In the genomic region with DNA sequence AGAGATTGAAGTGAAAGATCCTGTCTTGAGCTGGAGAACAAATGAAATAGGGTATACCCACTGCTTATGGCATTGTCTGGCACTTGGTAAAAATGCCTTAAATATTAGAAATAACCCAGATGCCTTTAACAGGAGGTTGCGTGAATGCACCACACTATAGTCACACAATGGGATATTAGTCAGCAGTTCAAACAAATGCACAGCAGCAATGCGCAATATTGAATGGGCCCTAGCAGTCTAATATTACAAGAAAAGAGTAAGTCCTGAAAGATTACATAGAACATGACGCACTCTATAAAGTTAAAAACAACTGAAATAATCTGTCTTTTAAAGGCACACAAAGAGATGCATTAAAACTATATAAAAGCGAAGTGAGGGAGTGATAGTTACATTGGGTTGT, we compare ENCODE assay signal across 1 cellular context.
TF ChIP-seq lines count a peak whose summit lies in the region.

No MANE protein-coding gene starts in this region.

TF ChIP-seq in A549, 52 proteins besides CTCF, POLR2A, EP300 and RAD21 (continued from another document):
- TF ChIP-seq, protein P1, sequence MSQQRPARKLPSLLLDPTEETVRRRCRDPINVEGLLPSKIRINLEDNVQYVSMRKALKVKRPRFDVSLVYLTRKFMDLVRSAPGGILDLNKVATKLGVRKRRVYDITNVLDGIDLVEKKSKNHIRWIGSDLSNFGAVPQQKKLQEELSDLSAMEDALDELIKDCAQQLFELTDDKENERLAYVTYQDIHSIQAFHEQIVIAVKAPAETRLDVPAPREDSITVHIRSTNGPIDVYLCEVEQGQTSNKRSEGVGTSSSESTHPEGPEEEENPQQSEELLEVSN (IDR thresholded peaks at IDR 0.05; ENCODE audit: borderline replicate concordance, low read depth) = no peak
- TF ChIP-seq HOXA7 (CRISPR knock-in tag; IDR thresholded peaks at IDR 0.05) (no peak), FOXS1 (CRISPR knock-in tag; IDR thresholded peaks at IDR 0.05) (no peak), CEBPB (IDR thresholded peaks at IDR 0.05) (peak; percentile 79 to 87), JUNB (IDR thresholded peaks at IDR 0.05) (peak; percentile 88), HOXB5 (CRISPR knock-in tag; IDR thresholded peaks at IDR 0.05) (0 out of 2 replicates have a peak, but pooled peaks have one; percentile 58), HOXB13 (CRISPR knock-in tag; IDR thresholded peaks at IDR 0.05; ENCODE audit: low read depth) (peak; percentile 89; the same call in 1 of the 2 replicates), ESRRA (IDR thresholded peaks at IDR 0.05; ENCODE audit: borderline replicate concordance, low read length) (no peak), TFCP2L1 (CRISPR knock-in tag; IDR thresholded peaks at IDR 0.05) (no peak), SREBF2 (IDR thresholded peaks at IDR 0.05) (no peak), CBX8 (IDR thresholded peaks at IDR 0.05) (no peak), NR3C1 (IDR thresholded peaks at IDR 0.05) (no peak), GATA3 (IDR thresholded peaks at IDR 0.05; ENCODE audit: borderline replicate concordance) (peak; percentile 93), KDM5A (IDR thresholded peaks at IDR 0.05) (no peak), SMC3 (IDR thresholded peaks at IDR 0.05) (no peak), HEYL (CRISPR knock-in tag; IDR thresholded peaks at IDR 0.05) (no peak)
- TF ChIP-seq, protein P2, sequence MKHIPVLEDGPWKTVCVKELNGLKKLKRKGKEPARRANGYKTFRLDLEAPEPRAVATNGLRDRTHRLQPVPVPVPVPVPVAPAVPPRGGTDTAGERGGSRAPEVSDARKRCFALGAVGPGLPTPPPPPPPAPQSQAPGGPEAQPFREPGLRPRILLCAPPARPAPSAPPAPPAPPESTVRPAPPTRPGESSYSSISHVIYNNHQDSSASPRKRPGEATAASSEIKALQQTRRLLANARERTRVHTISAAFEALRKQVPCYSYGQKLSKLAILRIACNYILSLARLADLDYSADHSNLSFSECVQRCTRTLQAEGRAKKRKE (CRISPR knock-in tag; IDR thresholded peaks at IDR 0.05; ENCODE audit: low read depth) = no peak
- TF ChIP-seq, protein P3, sequence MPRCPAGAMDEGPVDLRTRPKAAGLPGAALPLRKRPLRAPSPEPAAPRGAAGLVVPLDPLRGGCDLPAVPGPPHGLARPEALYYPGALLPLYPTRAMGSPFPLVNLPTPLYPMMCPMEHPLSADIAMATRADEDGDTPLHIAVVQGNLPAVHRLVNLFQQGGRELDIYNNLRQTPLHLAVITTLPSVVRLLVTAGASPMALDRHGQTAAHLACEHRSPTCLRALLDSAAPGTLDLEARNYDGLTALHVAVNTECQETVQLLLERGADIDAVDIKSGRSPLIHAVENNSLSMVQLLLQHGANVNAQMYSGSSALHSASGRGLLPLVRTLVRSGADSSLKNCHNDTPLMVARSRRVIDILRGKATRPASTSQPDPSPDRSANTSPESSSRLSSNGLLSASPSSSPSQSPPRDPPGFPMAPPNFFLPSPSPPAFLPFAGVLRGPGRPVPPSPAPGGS (IDR thresholded peaks at IDR 0.05) = peak; percentile 85; the same call in 2 of the 3 replicates
